In the genomic region with DNA sequence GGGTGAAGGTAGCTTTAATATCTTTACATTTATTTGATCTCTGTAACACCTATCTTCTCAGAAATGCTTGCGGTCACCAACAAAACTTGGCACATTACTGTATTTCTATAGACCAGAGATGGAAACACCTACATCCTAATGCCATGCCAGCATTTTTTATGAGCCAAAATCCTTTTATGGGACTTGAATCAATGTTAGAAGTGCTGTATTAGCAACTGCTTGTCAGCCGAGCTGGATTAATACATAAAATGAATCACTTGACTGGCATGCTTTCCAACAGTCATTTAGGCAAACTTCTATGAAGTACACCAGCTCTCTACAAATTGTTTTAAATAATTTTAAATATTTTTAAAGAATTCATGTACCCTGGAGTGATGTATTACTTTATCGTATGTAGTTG, we compare ENCODE assay signal across 37 cellular contexts.
DNase-seq lines count a peak whose midpoint lies in the region; FAIRE-seq and TF ChIP-seq lines count a peak whose summit lies in the region.
"Had no signal": no experiment of that assay in that cellular context is flagged by ENCODE, and none has a peak within 500 bp of the region (broad histone marks: within the 10 kb centered on the region; RNA-seq: fewer than 3 reads in every experiment).

No MANE protein-coding gene starts in this region.

- DNase-seq in DMS79 treated with DMSO at 0.1 percent for 48 hours (lab: John Stamatoyannopoulos, UW), result peak; percentile 35
- DNase-seq in MG63, result peak; percentile 3
- DNase-seq in keratinocyte (ENCODE audit: low read depth, low spot score), result no peak
- no peak for DNase-seq in urothelium cell line (ENCODE audit: low spot score)
- no peak for DNase-seq in NCI-H2029 (lab: John Stamatoyannopoulos, UW)
- no peak for DNase-seq in NCI-H2081 (lab: John Stamatoyannopoulos, UW)
- DNase-seq in DMS153 treated with DMSO at 0.1 percent for 48 hours (lab: John Stamatoyannopoulos, UW; ENCODE audit: unreplicated experiment), result no peak
- DNase-seq: activated CD4-positive, alpha-beta T cell treated with anti-CD3 and anti-CD28 coated beads, Interleukin-2, amount 50 U/mL, for 4 hours; activated gamma-delta T cell treated with Interleukin-2 at 50 U/mL for 16 hours; activated naive CD8-positive, alpha-beta T cell treated with anti-CD3 and anti-CD28 coated beads, Interleukin-2, amount 10 ng/mL, durations not matched to agents 7 days and 5 days; activated T-cell treated with anti-CD3 and anti-CD28 coated beads, Interleukin-2, amount 50 U/mL, for 48 hours; aorta; Calu3; CD4-positive, CD25-positive, alpha-beta regulatory T cell; dorsolateral prefrontal cortex; hypothalamus; immature natural killer cell; MM.1S; NCI-H2081 treated with DMSO at 0.1 percent for 48 hours; NCI-H2227 treated with DMSO at 0.1 percent for 48 hours; NCI-H748 treated with DMSO at 0.1 percent for 48 hours; retina; SJCRH30; stimulated activated naive CD4-positive, alpha-beta T cell; upper lobe of left lung had no signal

- H3K4me3 Mint-ChIP-seq in brain, result peak overlapping the region in 2 of 5 experiments; percentile 4 to 34
- H3K4me3 Mint-ChIP-seq: activated naive CD8-positive, alpha-beta T cell treated with anti-CD3 and anti-CD28 coated beads, Interleukin-2, amount 10 ng/mL, durations not matched to agents 7 days and 5 days; CD4-positive, CD25-positive, alpha-beta regulatory T cell; central memory CD8-positive, alpha-beta T cell; immature natural killer cell; memory B cell had no signal

- H3K9me1 ChIP-seq in keratinocyte (ENCODE audit: control insufficient read depth, extremely low read depth, insufficient read depth, low read length), result no peaks in the 10 kb centered on the region

- H3K4me1 Mint-ChIP-seq in brain, result peaks cover 40% of the 10 kb centered on the region
- H3K4me1 Mint-ChIP-seq: activated naive CD8-positive, alpha-beta T cell treated with anti-CD3 and anti-CD28 coated beads, Interleukin-2, amount 10 ng/mL, durations not matched to agents 7 days and 5 days; CD4-positive, CD25-positive, alpha-beta regulatory T cell; central memory CD8-positive, alpha-beta T cell; immature natural killer cell; memory B cell had no signal

- TF ChIP-seq CTCF in brain (conservative IDR thresholded peaks at IDR 0.05) (no peak), keratinocyte (optimal IDR thresholded peaks at IDR 0.05 in 1 of 3, IDR thresholded peaks at IDR 0.05 in 1 of 3, conservative IDR thresholded peaks at IDR 0.05 in 1 of 3; ENCODE audit: extremely low read depth in 1 of 3, insufficient read depth in 2 of 3, low read length in 3 of 3) (no peak)

- H3K27me3 Mint-ChIP-seq in brain, result no peaks in the 10 kb centered on the region
- H3K27me3 Mint-ChIP-seq: activated naive CD8-positive, alpha-beta T cell treated with anti-CD3 and anti-CD28 coated beads, Interleukin-2, amount 10 ng/mL, durations not matched to agents 7 days and 5 days; central memory CD8-positive, alpha-beta T cell; memory B cell had no signal

- no peak overlapping the region for H3K9ac ChIP-seq in keratinocyte (ENCODE audit: control insufficient read depth, extremely low read depth, insufficient read depth, low read length)
- H3K9ac ChIP-seq: parathyroid adenoma had no signal

- no peak overlapping the region for H3K4me2 ChIP-seq in keratinocyte (ENCODE audit: control insufficient read depth, extremely low read depth, insufficient read depth, low read depth, low read length)
- H3K4me2 ChIP-seq: smooth muscle cell had no signal

- H2AFZ ChIP-seq in keratinocyte (ENCODE audit: control insufficient read depth, low read length), result no peak overlapping the region
- H2AFZ ChIP-seq: parathyroid adenoma had no signal

- no peaks in the 10 kb centered on the region for H4K20me1 ChIP-seq in keratinocyte (ENCODE audit: control insufficient read depth, extremely low read depth, insufficient read depth, low read length)

- peaks cover 20% of the 10 kb centered on the region for H3K4me1 ChIP-seq in keratinocyte (ENCODE audit: control insufficient read depth, extremely low read depth, insufficient read depth, low read length)

- H3K27me3 ChIP-seq in MG63, result no peaks in the 10 kb centered on the region
- H3K27me3 ChIP-seq in keratinocyte (ENCODE audit: control insufficient read depth, extremely low read depth, insufficient read depth, low read length), result no peaks in the 10 kb centered on the region
- H3K27me3 ChIP-seq: SJCRH30, upper lobe of left lung had no signal

- FAIRE-seq in keratinocyte (lab: Jason Lieb, UNC) (peak; percentile 78), urothelium cell line (lab: Jason Lieb, UNC) (no peak)
- FAIRE-seq: A204.1, GM18507, GM19239, H1, HTR-8/SVneo, K562, TTC549 had no signal

- H3K27ac ChIP-seq in keratinocyte (ENCODE audit: control insufficient read depth, insufficient read depth, low read length), result no peak overlapping the region
- H3K27ac ChIP-seq: dorsolateral prefrontal cortex, parathyroid adenoma, SJCRH30, upper lobe of left lung had no signal

- peak overlapping the region in 4 of 5 experiments; percentile 20 to 84 (median 51) for H3K27ac Mint-ChIP-seq in brain
- H3K27ac Mint-ChIP-seq: activated naive CD8-positive, alpha-beta T cell treated with anti-CD3 and anti-CD28 coated beads, Interleukin-2, amount 10 ng/mL, durations not matched to agents 7 days and 5 days; CD4-positive, CD25-positive, alpha-beta regulatory T cell; immature natural killer cell; memory B cell had no signal

- H3K4me3 ChIP-seq in MG63, result no peak overlapping the region
- H3K4me3 ChIP-seq in keratinocyte (ENCODE audit: control insufficient read depth in 2 of 3, extremely low read depth in 1 of 3, insufficient read depth in 2 of 3, low read depth in 1 of 3, low read length in 3 of 3), result no peak overlapping the region
- H3K4me3 ChIP-seq: dorsolateral prefrontal cortex, K562, SJCRH30, smooth muscle cell, upper lobe of left lung had no signal

- dilution Hi-C loops in keratinocyte (cut with MboI; ENCODE audit: extremely low pct_ligation_motif_present, low sequenced_read_pairs), result no loop called here

- H3K79me2 ChIP-seq in keratinocyte (ENCODE audit: control insufficient read depth, insufficient read depth, low read length), result no peaks in the 10 kb centered on the region
- H3K79me2 ChIP-seq: parathyroid adenoma had no signal

- peaks cover 0 to 5% (median 0%) of the 10 kb centered on the region in 5 experiments for H3K9me3 Mint-ChIP-seq in brain
- H3K9me3 Mint-ChIP-seq: activated naive CD8-positive, alpha-beta T cell treated with anti-CD3 and anti-CD28 coated beads, Interleukin-2, amount 10 ng/mL, durations not matched to agents 7 days and 5 days; CD4-positive, CD25-positive, alpha-beta regulatory T cell; central memory CD8-positive, alpha-beta T cell had no signal

- H3K36me3 Mint-ChIP-seq in brain, result no peaks in the 10 kb centered on the region
- H3K36me3 Mint-ChIP-seq: activated naive CD8-positive, alpha-beta T cell treated with anti-CD3 and anti-CD28 coated beads, Interleukin-2, amount 10 ng/mL, durations not matched to agents 7 days and 5 days; CD4-positive, CD25-positive, alpha-beta regulatory T cell; immature natural killer cell; memory B cell had no signal

- H3K9me3 ChIP-seq in MG63, result no peaks in the 10 kb centered on the region
- no peaks in the 10 kb centered on the region for H3K9me3 ChIP-seq in keratinocyte (ENCODE audit: control insufficient read depth, low read depth, low read length)
- H3K9me3 ChIP-seq: SJCRH30, upper lobe of left lung had no signal

- H3K36me3 ChIP-seq in MG63 (no peaks in the 10 kb centered on the region), keratinocyte (ENCODE audit: control insufficient read depth in 2 of 2, extremely low read depth in 1 of 2, insufficient read depth in 2 of 2, low read length in 2 of 2) (no peaks in the 10 kb centered on the region)
- H3K36me3 ChIP-seq: SJCRH30, upper lobe of left lung had no signal

Comparison
In these comparisons a context has a peak if more than half of its experiments do, and no peak if none do; other contexts are left out.
1. DNase-seq: peak in DMS79 treated with DMSO at 0.1 percent for 48 hours (single experiment) and MG63 (single experiment); none in keratinocyte (single experiment), urothelium cell line (single experiment), NCI-H2029 (single experiment), NCI-H2081 (0 of 2) and DMS153 treated with DMSO at 0.1 percent for 48 hours (single experiment).